8 cellular contexts compared by ENCODE assay signal in the genomic region with DNA sequence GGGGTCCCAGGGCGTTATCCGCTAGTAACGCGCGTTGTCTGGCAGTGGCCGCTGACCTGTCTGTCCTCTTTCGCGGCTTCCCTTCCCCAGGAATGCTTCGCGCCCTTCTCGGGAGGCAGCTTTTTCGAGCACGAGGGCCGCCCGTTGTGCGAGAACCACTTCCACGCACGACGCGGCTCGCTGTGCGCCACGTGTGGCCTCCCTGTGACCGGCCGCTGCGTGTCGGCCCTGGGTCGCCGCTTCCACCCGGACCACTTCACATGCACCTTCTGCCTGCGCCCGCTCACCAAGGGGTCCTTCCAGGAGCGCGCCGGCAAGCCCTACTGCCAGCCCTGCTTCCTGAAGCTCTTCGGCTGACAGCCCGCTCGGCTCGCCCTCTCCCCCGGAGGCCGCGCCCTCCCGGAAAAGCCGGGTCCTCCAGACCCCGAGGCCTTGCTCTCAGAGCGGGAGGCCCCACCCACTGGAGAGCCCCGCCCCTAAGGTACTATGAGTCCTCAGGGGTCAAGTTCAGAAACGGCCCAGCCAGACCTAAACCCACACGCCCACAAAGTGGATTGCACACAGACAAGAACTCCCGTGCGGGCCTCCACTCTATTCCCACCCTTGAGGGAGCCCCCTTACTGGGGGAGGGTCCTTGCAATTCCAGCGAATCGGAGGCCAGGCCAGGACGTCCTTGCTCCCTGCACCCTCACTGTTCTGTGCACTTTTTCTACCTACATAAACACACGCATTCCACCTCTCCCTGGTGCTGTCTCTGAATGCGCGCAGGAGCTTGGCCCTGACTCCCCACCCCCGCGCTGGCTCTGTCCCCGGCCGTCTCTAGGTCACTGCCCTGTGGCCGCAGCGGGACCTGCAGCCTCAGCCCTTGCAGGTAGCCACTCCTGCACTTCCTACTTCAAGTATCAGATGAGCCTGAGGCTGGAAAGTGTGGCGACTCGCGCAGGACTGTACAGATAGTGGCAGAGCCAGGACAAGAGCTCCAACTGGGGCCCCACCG. TPM values are rescaled to one million over a fixed set of nuclear protein-coding genes. Genes with fewer than 3 reads are reported as not detected.
DNase-seq lines count a peak whose midpoint lies in the region; ATAC-seq and TF ChIP-seq lines count a peak whose summit lies in the region.

No MANE protein-coding gene starts in this region.

- H2AFZ ChIP-seq in smooth muscle cell (ENCODE audit: low read depth) = no peak overlapping the region

- peak overlapping the region; percentile 51 for H3K27ac ChIP-seq in CD8-positive, alpha-beta memory T cell (ENCODE audit: low read depth, low read length)
- H3K27ac ChIP-seq in esophagus muscularis mucosa (replicated peaks in 1 of 4) (peak overlapping the region; percentile 61 to 75 (median 68)), smooth muscle cell (ENCODE audit: low read depth) (no peak overlapping the region)

- ATAC-seq in GM21786 (IDR thresholded peaks at IDR 0.05; ENCODE audit: unreplicated experiment) (peak; percentile 26), T-cell (replicated peaks in 1 of 4) (peak; percentile 5 to 39 (median 32))

- no peak for TF ChIP-seq EP300 in esophagus muscularis mucosa (IDR thresholded peaks at IDR 0.05)

- H3K79me2 ChIP-seq in smooth muscle cell (ENCODE audit: low read depth) = no peaks in the 10 kb centered on the region

- 64% methylated on average over 53 of the region's 67 CpGs for WGBS in esophagus muscularis mucosa
- 63% methylated on average over 47 of the region's 67 CpGs for WGBS in smooth muscle cell (ENCODE audit: low lambda C conversion rate)

- peak in 3 of 5 donors; percentile 46 to 65 (median 48) for DNase-seq in CD8-positive, alpha-beta memory T cell
- peak in 9 of 34 experiments; percentile 10 to 35 (median 27) for DNase-seq in T-cell
- no peak for DNase-seq in esophagus muscularis mucosa (ENCODE audit: extremely low spot score)
- no peak for DNase-seq in smooth muscle cell (lab: John Stamatoyannopoulos, UW; ENCODE audit: unreplicated experiment)
- no peak for DNase-seq in NCI-H345 (lab: John Stamatoyannopoulos, UW)
- DNase-seq in 8988T = no peak
- no peak for DNase-seq in KBM-7

- in situ Hi-C loops in KBM-7 (cut with MboI; ENCODE audit: low pct_unique_long_range_greater_than_20kb, low sequenced_read_pairs) = no loop called here

- H3K36me3 Mint-ChIP-seq in CD8-positive, alpha-beta memory T cell = peaks cover 0 to 2% (median 2%) of the 10 kb centered on the region in 3 donors
- H3K36me3 Mint-ChIP-seq in T-cell = no peaks in the 10 kb centered on the region

- H3K4me1 ChIP-seq in CD8-positive, alpha-beta memory T cell (ENCODE audit: insufficient read depth, low read length) = peaks cover 4% of the 10 kb centered on the region
- H3K4me1 ChIP-seq in esophagus muscularis mucosa (peaks cover 16 to 73% (median 66%) of the 10 kb centered on the region in 4 donors), smooth muscle cell (ENCODE audit: low read depth) (no peaks in the 10 kb centered on the region)

- H3F3A ChIP-seq in smooth muscle cell (ENCODE audit: low read depth) = peaks cover 51% of the 10 kb centered on the region

- H3K9me3 ChIP-seq in CD8-positive, alpha-beta memory T cell (ENCODE audit: low read length) = no peaks in the 10 kb centered on the region
- no peaks in the 10 kb centered on the region for H3K9me3 ChIP-seq in esophagus muscularis mucosa
- H3K9me3 ChIP-seq in smooth muscle cell (replicated peaks; ENCODE audit: low read depth) = no peaks in the 10 kb centered on the region

- CTCF ChIA-PET in CD8-positive, alpha-beta memory T cell (lab: Charles Lee) = interaction anchor here (1.7 to 5.3 kb wide), 2 partner anchors 18 to 30 kb away, joined by 4 to 23 read pairs; a partner anchor contains a TSS
- CTCF ChIA-PET in T-cell (lab: Charles Lee) = no interaction called here

- H3K9ac ChIP-seq in smooth muscle cell (ENCODE audit: low read depth) = no peak overlapping the region

- H3K4me3 Mint-ChIP-seq in CD8-positive, alpha-beta memory T cell = peak overlapping the region; percentile 63 to 94 (median 88)
- peak overlapping the region; percentile 82 to 87 (median 83) for H3K4me3 Mint-ChIP-seq in T-cell

- intact Hi-C loops in esophagus muscularis mucosa (cut with DNase I) = no loop called here

- peak overlapping the region in 5 of 8 donors; percentile 29 to 86 (median 53) for H3K27ac Mint-ChIP-seq in CD8-positive, alpha-beta memory T cell
- peak overlapping the region in 1 of 2 donors; percentile 52 for H3K27ac Mint-ChIP-seq in T-cell

- H3K4me3 ChIP-seq in CD8-positive, alpha-beta memory T cell (ENCODE audit: low read length) = peak overlapping the region; percentile 41
- H3K4me3 ChIP-seq in esophagus muscularis mucosa = peak overlapping the region; percentile 27 to 46 (median 32)
- peak overlapping the region; percentile 23 for H3K4me3 ChIP-seq in smooth muscle cell

- peak in 1 of 3 experiments; percentile 12 for TF ChIP-seq CTCF in esophagus muscularis mucosa (IDR thresholded peaks at IDR 0.05)
- no peak for TF ChIP-seq CTCF in smooth muscle cell (IDR thresholded peaks at IDR 0.05; ENCODE audit: borderline replicate concordance, insufficient read depth, poor library complexity, severe bottlenecking)

- POLR2A ChIA-PET in CD8-positive, alpha-beta memory T cell (lab: Charles Lee) = interaction anchor here (1.1 to 2.9 kb wide), 3 partner anchors 10 to 18 kb away, joined by 3 to 16 read pairs (median 11); a partner anchor contains a TSS
- POLR2A ChIA-PET in T-cell (lab: Charles Lee) = no interaction called here

- no peak for TF ChIP-seq POLR2A in esophagus muscularis mucosa (IDR thresholded peaks at IDR 0.05; ENCODE audit: low read depth)

- H3K36me3 ChIP-seq in CD8-positive, alpha-beta memory T cell (ENCODE audit: insufficient read depth, low read length) = no peaks in the 10 kb centered on the region
- peaks cover 46 to 60% (median 51%) of the 10 kb centered on the region in 4 donors for H3K36me3 ChIP-seq in esophagus muscularis mucosa
- peaks cover 6% of the 10 kb centered on the region for H3K36me3 ChIP-seq in smooth muscle cell (ENCODE audit: low read depth)

- H3K27me3 Mint-ChIP-seq in CD8-positive, alpha-beta memory T cell = peaks cover 9 to 20% of the 10 kb centered on the region in 2 donors
- H3K27me3 Mint-ChIP-seq in T-cell = peaks cover 4 to 9% of the 10 kb centered on the region in 2 donors

- H3K27me3 ChIP-seq in CD8-positive, alpha-beta memory T cell (ENCODE audit: insufficient read depth, low read length, poor library complexity, severe bottlenecking) = peaks cover 4% of the 10 kb centered on the region
- H3K27me3 ChIP-seq in esophagus muscularis mucosa = no peaks in the 10 kb centered on the region
- H3K27me3 ChIP-seq in smooth muscle cell (ENCODE audit: low read depth) = no peaks in the 10 kb centered on the region

- H3K9me3 Mint-ChIP-seq in CD8-positive, alpha-beta memory T cell = no peaks in the 10 kb centered on the region
- H3K9me3 Mint-ChIP-seq in T-cell = no peaks in the 10 kb centered on the region

- H3K4me1 Mint-ChIP-seq in CD8-positive, alpha-beta memory T cell = peaks cover 6 to 26% (median 16%) of the 10 kb centered on the region in 3 donors
- H3K4me1 Mint-ChIP-seq in T-cell = peaks cover 20 to 23% (median 20%) of the 10 kb centered on the region in 3 donors

- H4K20me1 ChIP-seq in smooth muscle cell (ENCODE audit: low read depth) = peaks cover 62% of the 10 kb centered on the region

- H3K4me2 ChIP-seq in smooth muscle cell = no peak overlapping the region

RNA-seq across cellular contexts. Expression of a gene that starts 5.4 kb away (rescaled TPM):
- under 1 TPM in 1 of 2 experiments, not detected in 1; 0.24 TPM for total RNA-seq in CD8-positive, alpha-beta memory T cell
- polyA plus RNA-seq in CD8-positive, alpha-beta memory T cell = 2.0 TPM
- total RNA-seq in T-cell (1 to 10 TPM; 2.6 to 4.2 (median 3.2) TPM), esophagus muscularis mucosa (under 1 TPM in 3 of 4 donors, not detected in 1; 0.13 to 0.66 (median 0.34) TPM), smooth muscle cell (0.40 TPM in 1 of 2 replicates, not detected in the other)
- 5.1 and 10.6 TPM in 2 replicates for polyA plus RNA-seq in smooth muscle cell

RNA-seq across cellular contexts. Expression of a gene that starts 5.6 kb away (rescaled TPM):
- total RNA-seq in CD8-positive, alpha-beta memory T cell = 1 to 10 TPM in 1 of 2 experiments, under 1 TPM in 1; 0.59 to 1.1 TPM
- not detected for polyA plus RNA-seq in CD8-positive, alpha-beta memory T cell
- total RNA-seq in T-cell = 1 to 10 TPM in 1 of 5 donors, under 1 TPM in 4; 0.40 to 1.1 (median 0.72) TPM
- total RNA-seq in esophagus muscularis mucosa = 100 to 1,000 TPM; 255 to 471 (median 274) TPM
- total RNA-seq in smooth muscle cell = 67.2 and 73.0 TPM in 2 replicates
- polyA plus RNA-seq in smooth muscle cell = 203 and 213 TPM in 2 replicates

RNA-seq across cellular contexts. Expression of a gene that starts 18.2 kb away (rescaled TPM):
- 10 to 100 TPM; 14.3 to 15.9 TPM for total RNA-seq in CD8-positive, alpha-beta memory T cell
- 9.8 TPM for polyA plus RNA-seq in CD8-positive, alpha-beta memory T cell
- total RNA-seq in T-cell (10 to 100 TPM in 3 of 5 donors, 1 to 10 TPM in 2; 9.3 to 16.6 (median 10.2) TPM), esophagus muscularis mucosa (10 to 100 TPM in 2 of 4 donors, 1 to 10 TPM in 2; 5.4 to 13.4 (median 9.9) TPM), smooth muscle cell (5.8 and 7.0 TPM in 2 replicates)
- 19.6 and 24.6 TPM in 2 replicates for polyA plus RNA-seq in smooth muscle cell

RNA-seq across cellular contexts. Expression of a gene that starts 30.7 kb away (rescaled TPM):
- total RNA-seq in CD8-positive, alpha-beta memory T cell = 10 to 100 TPM; 44.4 to 46.1 TPM
- 22.2 TPM for polyA plus RNA-seq in CD8-positive, alpha-beta memory T cell
- 100 to 1,000 TPM in 3 of 5 donors, 10 to 100 TPM in 2; 65.4 to 125 (median 107) TPM for total RNA-seq in T-cell
- 10 to 100 TPM; 32.4 to 51.3 (median 43.6) TPM for total RNA-seq in esophagus muscularis mucosa
- total RNA-seq in smooth muscle cell = 55.9 and 68.7 TPM in 2 replicates
- 72.1 and 73.7 TPM in 2 replicates for polyA plus RNA-seq in smooth muscle cell

RNA-seq across cellular contexts. Expression of a gene that starts 34.9 kb away (rescaled TPM):
- under 1 TPM; 0.11 to 0.18 TPM for total RNA-seq in CD8-positive, alpha-beta memory T cell
- polyA plus RNA-seq in CD8-positive, alpha-beta memory T cell = 0.23 TPM
- under 1 TPM in 4 of 5 donors, not detected in 1; 0.16 to 0.53 (median 0.26) TPM for total RNA-seq in T-cell
- total RNA-seq in esophagus muscularis mucosa = 1 to 10 TPM in 2 of 4 donors, under 1 TPM in 2; 0.50 to 1.9 (median 1.3) TPM
- total RNA-seq in smooth muscle cell = 1.6 and 2.2 TPM in 2 replicates
- 1.7 and 2.3 TPM in 2 replicates for polyA plus RNA-seq in smooth muscle cell

Comparison
In these comparisons a context has a peak if more than half of its experiments do, and no peak if none do; other contexts are left out.
1. DNase-seq: peak in CD8-positive, alpha-beta memory T cell (3 of 5); none in esophagus muscularis mucosa (single experiment), smooth muscle cell (single experiment), NCI-H345 (single experiment), 8988T (single experiment) and KBM-7 (single experiment).
2. RNA of a gene that starts 5.6 kb away (total RNA-seq): 255 to 471 TPM in esophagus muscularis mucosa and 67.2 to 73.0 TPM in smooth muscle cell; 0.59 to 1.1 TPM in CD8-positive, alpha-beta memory T cell and 0.40 to 1.1 TPM in T-cell; every median in the first group is over 10 times any median in the second.
3. Peak in every context shown above with its lines, with median percentiles within 50 percentile points of each other: H3K4me3 ChIP-seq.